ENCODE assay signal across 9 cellular contexts in genomic region chr1:167328762-167329483, GRCh38.
A peak's percentile ranks its signal among the peaks of the same experiment; 100 is the strongest.
DNase-seq lines count a peak whose midpoint lies in the region; ATAC-seq and TF ChIP-seq lines count a peak whose summit lies in the region.
"Had no signal": no experiment of that assay in that cellular context is flagged by ENCODE, and none has a peak within 500 bp of the region (broad histone marks: within the 10 kb centered on the region; RNA-seq: fewer than 3 reads in every experiment).

No MANE protein-coding gene starts in this region.

- peak overlapping the region; percentile 47 for H3K4me3 ChIP-seq in GM12864 (ENCODE audit: low read depth, low read length)
- H3K4me3 ChIP-seq in HUES48 (ENCODE audit: low read depth, low read length), result peak overlapping the region; percentile 39
- H3K4me3 ChIP-seq in uterus, result no peak overlapping the region

- TF ChIP-seq POLR2A in uterus (IDR thresholded peaks at IDR 0.05), result no peak

- H3K4me1 ChIP-seq in HUES48 (ENCODE audit: control insufficient read depth, insufficient read depth, low read length) (peaks cover 43% of the 10 kb centered on the region), uterus (no peaks in the 10 kb centered on the region)

- TF ChIP-seq CTCF in GM12864 (IDR thresholded peaks at IDR 0.05; ENCODE audit: low read depth, low read length, missing control alignments) (no peak), uterus (IDR thresholded peaks at IDR 0.05) (no peak)

- H3K27me3 ChIP-seq in HUES48 (ENCODE audit: control insufficient read depth, insufficient read depth, low read length), result no peaks in the 10 kb centered on the region
- no peaks in the 10 kb centered on the region for H3K27me3 ChIP-seq in uterus

- H3K27ac ChIP-seq in HUES48 (ENCODE audit: low read depth, low read length) (peak overlapping the region; percentile 81), caudate nucleus (ENCODE audit: low read depth, low read length) (peak overlapping the region; percentile 68), uterus (no peak overlapping the region)

- DNase-seq in GM12864 (ENCODE audit: low read depth) (peak; percentile 88), caudate nucleus (lab: John Stamatoyannopoulos, UW) (peak in 44 of 61 donors; percentile 2 to 80 (median 28)), superior temporal gyrus (ENCODE audit: extremely low spot score) (peak; percentile 80), posterior vena cava (ENCODE audit: low spot score) (no peak), uterus (no peak)

- peak; percentile 78 for ATAC-seq in GM21528 (IDR thresholded peaks at IDR 0.05; ENCODE audit: low FRiP score, unreplicated experiment)
- ATAC-seq in SK-N-SH treated with all-trans-retinoic acid at 6 μM for 48 hours, result no peak
- ATAC-seq: HCT116 had no signal

- H3K36me3 ChIP-seq in HUES48 (ENCODE audit: control insufficient read depth, insufficient read depth, low read length), result 0 out of 2 replicates have a peak, but pooled peaks cover 2% of the 10 kb centered on the region
- no peaks in the 10 kb centered on the region for H3K36me3 ChIP-seq in uterus

- H3K9me3 ChIP-seq in HUES48 (ENCODE audit: control insufficient read depth, insufficient read depth, low read length), result no peaks in the 10 kb centered on the region; the same call in 1 of the 2 replicates
- H3K9me3 ChIP-seq in uterus, result no peaks in the 10 kb centered on the region

- intact Hi-C loops in posterior vena cava (cut with DNase I), result no loop called here
- intact Hi-C loops in uterus (cut with DNase I; ENCODE audit: low total_unique reads), result no loop called here

- H3K9ac ChIP-seq in HUES48 (ENCODE audit: low read depth, low read length), result no peak overlapping the region

TF ChIP-seq in SK-N-SH treated with all-trans-retinoic acid at 6 μM for 48 hours, 23 proteins besides CTCF, POLR2A, EP300 and RAD21:
- no peak for TF ChIP-seq ARNTL (CRISPR knock-in tag; IDR thresholded peaks at IDR 0.05; ENCODE audit: borderline replicate concordance, low read depth)
- no peak for TF ChIP-seq ZNF8 (CRISPR knock-in tag; IDR thresholded peaks at IDR 0.05)
- no peak for TF ChIP-seq ZFP3 (CRISPR knock-in tag; IDR thresholded peaks at IDR 0.05)
- no peak for TF ChIP-seq SNAI2 (CRISPR knock-in tag; IDR thresholded peaks at IDR 0.05)
- TF ChIP-seq RARB (CRISPR knock-in tag; IDR thresholded peaks at IDR 0.05), result no peak
- no peak for TF ChIP-seq ISL1 (CRISPR knock-in tag; IDR thresholded peaks at IDR 0.05)
- TF ChIP-seq GLIS3 (CRISPR knock-in tag; IDR thresholded peaks at IDR 0.05), result no peak

Comparison
In these comparisons a context has a peak if more than half of its experiments do, and no peak if none do; other contexts are left out.
1. DNase-seq: peak in GM12864 (single experiment), caudate nucleus (44 of 61) and superior temporal gyrus (single experiment); none in posterior vena cava (single experiment) and uterus (0 of 2).
2. H3K4me3 ChIP-seq: peak in GM12864 (single experiment) and HUES48 (single experiment); none in uterus (0 of 2).
3. H3K27ac ChIP-seq: peak in HUES48 (single experiment) and caudate nucleus (single experiment); none in uterus (0 of 2).